In the genomic region with DNA sequence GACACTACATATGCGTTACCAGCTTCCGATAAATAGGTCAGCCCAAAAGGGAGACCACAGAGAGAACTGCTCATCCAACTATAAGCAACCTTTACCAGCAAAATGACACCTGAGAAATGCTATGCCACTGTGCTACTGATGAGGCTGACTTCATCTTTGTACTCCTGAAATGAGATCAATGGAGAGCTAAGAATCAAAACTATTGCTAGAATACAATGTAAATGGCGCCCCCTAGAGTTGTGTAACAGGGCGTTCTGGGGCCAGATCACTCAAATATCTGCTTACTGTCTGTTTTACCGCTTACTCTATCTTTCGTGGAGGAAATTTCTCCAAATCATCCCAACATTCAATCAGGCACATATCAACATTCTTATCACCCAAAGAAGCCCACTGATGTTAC, we compare ENCODE assay signal across 8 cellular contexts. TPM values are rescaled to one million over a fixed set of nuclear protein-coding genes. Genes with fewer than 3 reads are reported as not detected.
A peak's percentile ranks its signal among the peaks of the same experiment; 100 is the strongest.
DNase-seq lines count a peak whose midpoint lies in the region; TF ChIP-seq lines count a peak whose summit lies in the region.

No MANE protein-coding gene starts in this region.

- no peak overlapping the region for H3K4me3 ChIP-seq in fibroblast of the aortic adventitia (ENCODE audit: low read depth, low read length)

- DNase-seq in SKM-1 treated with dmso at 0.1 percent for 144 hours (lab: John Stamatoyannopoulos, UW; ENCODE audit: unreplicated experiment), result peak; percentile 26
- no peak for DNase-seq in SKM-1 (lab: John Stamatoyannopoulos, UW; ENCODE audit: unreplicated experiment)
- peak; percentile 34 for DNase-seq in NCI-H1105 treated with DMSO at 0.1 percent for 48 hours (lab: John Stamatoyannopoulos, UW)
- DNase-seq in activated CD4-positive, alpha-beta T cell treated with anti-CD3 and anti-CD28 coated beads for 48 hours, result peak; percentile 67
- no peak for DNase-seq in fibroblast of the aortic adventitia (ENCODE audit: low read depth)
- DNase-seq in stimulated activated CD4-positive, alpha-beta T cell treated with anti-CD3 and anti-CD28 coated beads, TNF-alpha, amount 100 ng/mL, for 48 hours (ENCODE audit: low read depth in 3 of 3), result peak in 2 of 3 donors; percentile 22 to 60
- DNase-seq in ecto neural progenitor cell (ENCODE audit: low spot score), result no peak
- no peak for DNase-seq in OCI-M2 (lab: John Stamatoyannopoulos, UW; ENCODE audit: unreplicated experiment)

- peak; percentile 45 for TF ChIP-seq CTCF in fibroblast of the aortic adventitia (IDR thresholded peaks at IDR 0.05; ENCODE audit: insufficient read depth, low read length)

RNA-seq across cellular contexts. Expression of a gene that starts 4.6 kb away (rescaled TPM):
- 17.7 and 29.5 TPM in 2 replicates for total RNA-seq in fibroblast of the aortic adventitia (ENCODE audit: low replicate concordance)

RNA-seq across cellular contexts. Expression of a gene that starts 16.0 kb away (rescaled TPM):
- total RNA-seq in fibroblast of the aortic adventitia (ENCODE audit: low replicate concordance), result 0.45 TPM in 1 of 2 replicates, not detected in the other

RNA-seq across cellular contexts. Expression of a gene that starts 21.7 kb away (rescaled TPM):
- 34.1 and 51.2 TPM in 2 replicates for total RNA-seq in fibroblast of the aortic adventitia (ENCODE audit: low replicate concordance)

RNA-seq across cellular contexts. Expression of a gene that starts 37.4 kb away (rescaled TPM):
- 0.36 and 0.49 TPM in 2 replicates for total RNA-seq in fibroblast of the aortic adventitia (ENCODE audit: low replicate concordance)

RNA-seq across cellular contexts. Expression of a gene that starts 39.2 kb away (rescaled TPM):
- total RNA-seq in fibroblast of the aortic adventitia (ENCODE audit: low replicate concordance), result 71.1 and 86.0 TPM in 2 replicates

Comparison
In these comparisons a context has a peak if more than half of its experiments do, and no peak if none do; other contexts are left out.
1. DNase-seq: peak in SKM-1 treated with dmso at 0.1 percent for 144 hours (single experiment), NCI-H1105 treated with DMSO at 0.1 percent for 48 hours (single experiment), activated CD4-positive, alpha-beta T cell treated with anti-CD3 and anti-CD28 coated beads for 48 hours (single experiment) and stimulated activated CD4-positive, alpha-beta T cell treated with anti-CD3 and anti-CD28 coated beads, TNF-alpha, amount 100 ng/mL, for 48 hours (2 of 3); none in SKM-1 (single experiment), fibroblast of the aortic adventitia (single experiment), ecto neural progenitor cell (single experiment) and OCI-M2 (single experiment).